ENCODE assay signal across 8 cellular contexts in genomic region chr11:65491163-65491465, GRCh38. TPM values are rescaled to one million over a fixed set of nuclear protein-coding genes. Genes with fewer than 3 reads are reported as not detected.
DNase-seq lines count a peak whose midpoint lies in the region; ATAC-seq and TF ChIP-seq lines count a peak whose summit lies in the region.

No MANE protein-coding gene starts in this region.

- H3K9me3 ChIP-seq in upper lobe of right lung: no peaks in the 10 kb centered on the region

- no peaks in the 10 kb centered on the region for H3K36me3 ChIP-seq in upper lobe of right lung

- ATAC-seq in upper lobe of right lung: no peak
- no peak for ATAC-seq in HG02981 (IDR thresholded peaks at IDR 0.05; ENCODE audit: unreplicated experiment)

- H3K27ac ChIP-seq in upper lobe of right lung: peak overlapping the region; percentile 100

- no peak overlapping the region for H3K4me3 Mint-ChIP-seq in dendritic cell treated with granulocyte-macrophage colony-stimulating factor and Interleukin-4, amounts not matched to agents 40 ng/mL and 50 ng/mL, for 4 days

- H3K27me3 Mint-ChIP-seq in dendritic cell treated with granulocyte-macrophage colony-stimulating factor and Interleukin-4, amounts not matched to agents 40 ng/mL and 50 ng/mL, for 4 days: no peaks in the 10 kb centered on the region

- peaks cover 91% of the 10 kb centered on the region for H3K4me1 Mint-ChIP-seq in dendritic cell treated with granulocyte-macrophage colony-stimulating factor and Interleukin-4, amounts not matched to agents 40 ng/mL and 50 ng/mL, for 4 days (ENCODE audit: low read depth)

- no peak for TF ChIP-seq CTCF in upper lobe of right lung (IDR thresholded peaks at IDR 0.05)

- no peaks in the 10 kb centered on the region for H3K36me3 Mint-ChIP-seq in dendritic cell treated with granulocyte-macrophage colony-stimulating factor and Interleukin-4, amounts not matched to agents 40 ng/mL and 50 ng/mL, for 4 days (ENCODE audit: low read depth)

- peaks cover 98% of the 10 kb centered on the region for H3K4me1 ChIP-seq in upper lobe of right lung

- peak overlapping the region; percentile 96 for H3K27ac Mint-ChIP-seq in dendritic cell treated with granulocyte-macrophage colony-stimulating factor and Interleukin-4, amounts not matched to agents 40 ng/mL and 50 ng/mL, for 4 days

- no peak overlapping the region for H3K4me3 ChIP-seq in upper lobe of right lung

- H3K27me3 ChIP-seq in upper lobe of right lung: no peaks in the 10 kb centered on the region

- peak; percentile 38 for DNase-seq in activated effector memory CD4-positive, alpha-beta T cell treated with anti-CD3 and anti-CD28 coated beads, Interleukin-2, amount 50 U/mL, for 16 hours
- no peak for DNase-seq in activated effector memory CD4-positive, alpha-beta T cell treated with Interleukin-2 at 50 U/mL for 16 hours
- peak; percentile 49 for DNase-seq in myocyte (ENCODE audit: low read depth)
- no peak for DNase-seq in upper lobe of right lung
- DNase-seq in NCI-H2196 treated with DMSO at 0.1 percent for 48 hours (lab: John Stamatoyannopoulos, UW; ENCODE audit: unreplicated experiment): no peak
- no peak for DNase-seq in activated CD8-positive, alpha-beta memory T cell treated with anti-CD3 and anti-CD28 coated beads, Interleukin-2, amount 50 U/mL, for 4 hours

- intact Hi-C loops in dendritic cell treated with granulocyte-macrophage colony-stimulating factor and Interleukin-4, amounts not matched to agents 40 ng/mL and 50 ng/mL, for 4 days (cut with micrococcal nuclease): no loop called here
- intact Hi-C loops in upper lobe of right lung (cut with DNase I): no loop called here

- H3K9me3 Mint-ChIP-seq in dendritic cell treated with granulocyte-macrophage colony-stimulating factor and Interleukin-4, amounts not matched to agents 40 ng/mL and 50 ng/mL, for 4 days: no peaks in the 10 kb centered on the region

RNA-seq across cellular contexts. Expression of gene MALAT1, which starts 7.7 kb away (rescaled TPM):
- total RNA-seq in myocyte: 5,859 and 8,069 TPM in 2 replicates
- polyA plus RNA-seq in myocyte (2012): 1,663 TPM
- 11,917 TPM for total RNA-seq in upper lobe of right lung

RNA-seq across cellular contexts. Expression of gene SCYL1, which starts 33.8 kb away (rescaled TPM):
- total RNA-seq in myocyte (84.4 and 128 TPM in 2 replicates), upper lobe of right lung (74.4 TPM)
- polyA plus RNA-seq in myocyte (2012): 94.5 TPM

Comparison
In these comparisons a context has a peak if more than half of its experiments do, and no peak if none do; other contexts are left out.
1. DNase-seq: peak in activated effector memory CD4-positive, alpha-beta T cell treated with anti-CD3 and anti-CD28 coated beads, Interleukin-2, amount 50 U/mL, for 16 hours (single experiment) and myocyte (single experiment); none in activated effector memory CD4-positive, alpha-beta T cell treated with Interleukin-2 at 50 U/mL for 16 hours (single experiment), upper lobe of right lung (single experiment), NCI-H2196 treated with DMSO at 0.1 percent for 48 hours (single experiment) and activated CD8-positive, alpha-beta memory T cell treated with anti-CD3 and anti-CD28 coated beads, Interleukin-2, amount 50 U/mL, for 4 hours (single experiment).